27 cellular contexts compared by ENCODE assay signal in genomic region chr15:80464952-80465645, GRCh38.
DNase-seq lines count a peak whose midpoint lies in the region; ATAC-seq, FAIRE-seq and TF ChIP-seq lines count a peak whose summit lies in the region.
"Had no signal": no experiment of that assay in that cellular context is flagged by ENCODE, and none has a peak within 500 bp of the region (broad histone marks: within the 10 kb centered on the region; RNA-seq: fewer than 3 reads in every experiment).

No MANE protein-coding gene starts in this region.

- H3K27me3 ChIP-seq in PC-3 (ENCODE audit: low read length) (no peaks in the 10 kb centered on the region; the same call in 1 of the 2 replicates), HepG2 (ENCODE audit: control insufficient read depth in 1 of 2, insufficient read depth in 2 of 2, low read length in 2 of 2) (no peaks in the 10 kb centered on the region; a peak in 1 of 5 replicates)
- H3K27me3 ChIP-seq: dorsolateral prefrontal cortex had no signal

- CTCF ChIA-PET in PC-3 (lab: Charles Lee) = interaction anchor here (0.6 kb wide), 1 partner anchor 48 kb away, joined by 3 read pairs; no protein-coding TSS in a partner anchor
- CTCF ChIA-PET in HepG2 (lab: Yijun Ruan, JAX; ENCODE audit: low intra/inter-chr PET ratio, low total read pairs) = no interaction called here

- TF ChIP-seq EP300 in HepG2 (IDR thresholded peaks at IDR 0.05; ENCODE audit: low read depth in 2 of 2, low read length in 2 of 2) (no peak; a peak in 1 of 4 replicates), HepG2 (CRISPR knock-in tag; IDR thresholded peaks at IDR 0.05; ENCODE audit: borderline replicate concordance) (no peak)

- H3K9me3 ChIP-seq in PC-3 (ENCODE audit: low read length) = no peaks in the 10 kb centered on the region
- no peaks in the 10 kb centered on the region for H3K9me3 ChIP-seq in HepG2 (ENCODE audit: low read length)
- H3K9me3 ChIP-seq: lower lobe of right lung had no signal

- no peak overlapping the region for H3K27ac Mint-ChIP-seq in natural killer cell
- H3K27ac Mint-ChIP-seq: activated CD8-positive, alpha-beta T cell treated with anti-CD3 and anti-CD28 coated beads, Interleukin-2, amount 10 ng/mL, durations not matched to agents 7 days and 5 days; activated T-cell treated with anti-CD3 and anti-CD28 coated beads, Interleukin-2, amount 50 U/mL, for 24 hours had no signal

- H3K4me3 ChIP-seq in PC-3 (ENCODE audit: low read length) = no peak overlapping the region
- no peak overlapping the region for H3K4me3 ChIP-seq in HepG2 (replicated peaks in 1 of 3; ENCODE audit: insufficient read depth in 1 of 3, low read depth in 2 of 3, low read length in 3 of 3)
- H3K4me3 ChIP-seq: dorsolateral prefrontal cortex, lower lobe of right lung had no signal

- TF ChIP-seq CTCF in PC-3 (conservative IDR thresholded peaks at IDR 0.05; ENCODE audit: low read depth, low read length) (no peak), HepG2 (CRISPR knock-in tag; IDR thresholded peaks at IDR 0.05) (no peak), natural killer cell (IDR thresholded peaks at IDR 0.05) (no peak)

- H3K4me3 Mint-ChIP-seq in natural killer cell = no peak overlapping the region
- H3K4me3 Mint-ChIP-seq: activated CD8-positive, alpha-beta T cell treated with anti-CD3 and anti-CD28 coated beads, Interleukin-2, amount 10 ng/mL, durations not matched to agents 7 days and 5 days; activated T-cell treated with anti-CD3 and anti-CD28 coated beads, Interleukin-2, amount 50 U/mL, for 24 hours had no signal

- H4K20me1 ChIP-seq in PC-3 (ENCODE audit: low read length) = no peaks in the 10 kb centered on the region
- H4K20me1 ChIP-seq in HepG2 (ENCODE audit: insufficient read depth, low read length) = no peaks in the 10 kb centered on the region

- no peak overlapping the region for H3K4me2 ChIP-seq in PC-3 (ENCODE audit: low read length)
- peak overlapping the region; percentile 52 for H3K4me2 ChIP-seq in HepG2 (ENCODE audit: low read depth, low read length)

- H3K4me1 ChIP-seq in PC-3 (ENCODE audit: insufficient read depth, low read length) = peaks cover 7% of the 10 kb centered on the region; the same call in 1 of the 2 replicates
- peaks cover 22% of the 10 kb centered on the region for H3K4me1 ChIP-seq in HepG2 (ENCODE audit: insufficient read depth, low read length)
- H3K4me1 ChIP-seq: foreskin keratinocyte, lower lobe of right lung had no signal

- H2AFZ ChIP-seq in PC-3 (ENCODE audit: low read length) (no peak overlapping the region), HepG2 (ENCODE audit: low read length) (no peak overlapping the region)

- no peak for TF ChIP-seq POLR2A in HepG2 (IDR thresholded peaks at IDR 0.05; ENCODE audit: insufficient read depth in 1 of 2, low read depth in 2 of 2, low read length in 2 of 2)

- ATAC-seq in PC-3 = peak; percentile 43; the same call in 1 of the 2 replicates
- peak; percentile 86 for ATAC-seq in HepG2
- ATAC-seq in HG02678 (IDR thresholded peaks at IDR 0.05; ENCODE audit: unreplicated experiment) = no peak
- ATAC-seq in natural killer cell = no peak
- ATAC-seq: activated CD8-positive, alpha-beta T cell treated with anti-CD3 and anti-CD28 coated beads, Interleukin-2, amount 10 ng/mL, durations not matched to agents 7 days and 5 days; foreskin keratinocyte; lower lobe of right lung; right cardiac atrium had no signal

- H3K4me1 Mint-ChIP-seq in natural killer cell = no peaks in the 10 kb centered on the region

- FAIRE-seq in HepG2 (lab: Jason Lieb, UNC) = peak; percentile 76
- FAIRE-seq: islet of Langerhans, RCC 7860, urothelium cell line had no signal

- in situ Hi-C loops in HepG2 (cut with HindIII; ENCODE audit: extremely low pct_ligation_motif_present, low pct_unique_long_range_greater_than_20kb) = loop anchor here (25.0 kb wide), 1 partner anchor 497 kb away; no protein-coding TSS in a partner anchor

- no peaks in the 10 kb centered on the region for H3F3A ChIP-seq in PC-3 (ENCODE audit: low read length, unreplicated experiment)

- intact Hi-C loops in PC-3 (cut with micrococcal nuclease) = no loop called here
- intact Hi-C loops in HepG2 (cut with micrococcal nuclease; ENCODE audit: unreplicated experiment) = no loop called here
- intact Hi-C loops in natural killer cell (cut with micrococcal nuclease) = no loop called here

- H3K9ac ChIP-seq in PC-3 (ENCODE audit: low read length) (no peak overlapping the region), HepG2 (ENCODE audit: insufficient read depth, low read depth, low read length) (no peak overlapping the region)

- H3K27me3 Mint-ChIP-seq in natural killer cell (ENCODE audit: low read depth in 2 of 2) = peaks cover 18 to 19% of the 10 kb centered on the region in 2 donors

- peak; percentile 52 for DNase-seq in DMS53 treated with DMSO at 0.1 percent for 48 hours (lab: John Stamatoyannopoulos, UW; ENCODE audit: unreplicated experiment)
- peak; percentile 37 for DNase-seq in HuH-7.5 (ENCODE audit: low spot score)
- DNase-seq in PC-3 = no peak
- DNase-seq in HepG2 (ENCODE audit: low spot score) = peak; percentile 61
- DNase-seq in RKO (ENCODE audit: low spot score) = no peak
- no peak for DNase-seq in activated CD4-positive, alpha-beta T cell treated with anti-CD3 and anti-CD28 coated beads, Interleukin-2, amount 50 U/mL, for 48 hours
- DNase-seq in natural killer cell = no peak
- DNase-seq: activated CD8-positive, alpha-beta T cell treated with anti-CD3 and anti-CD28 coated beads, Interleukin-2, amount 10 ng/mL, durations not matched to agents 7 days and 5 days; activated naive CD4-positive, alpha-beta T cell treated with Interleukin-2 at 50 U/mL for 16 hours; activated T-cell treated with anti-CD3 and anti-CD28 coated beads, Interleukin-2, amount 50 U/mL, for 24 hours; amygdala; COR-L47; dorsolateral prefrontal cortex; foreskin keratinocyte; GDM1; hippocampal formation; lower lobe of right lung; NCI-H2171 treated with DMSO at 0.1 percent for 48 hours; NK-92 treated with Interleukin-12 subunit alpha and Interleukin-12 subunit beta, amount 100 ng/mL, for 24 hours; right cardiac atrium; stimulated activated CD8-positive, alpha-beta memory T cell treated with anti-CD3 and anti-CD28 coated beads, Interleukin-4, amount 100 ng/mL, for 48 hours had no signal

- no peaks in the 10 kb centered on the region for H3K9me3 Mint-ChIP-seq in natural killer cell
- H3K9me3 Mint-ChIP-seq: activated T-cell treated with anti-CD3 and anti-CD28 coated beads, Interleukin-2, amount 50 U/mL, for 24 hours had no signal

- H3K36me3 ChIP-seq in PC-3 (ENCODE audit: low read depth, low read length) (no peaks in the 10 kb centered on the region), HepG2 (replicated peaks in 1 of 2; ENCODE audit: control insufficient read depth in 1 of 2, insufficient read depth in 2 of 2, low read length in 2 of 2) (no peaks in the 10 kb centered on the region)
- H3K36me3 ChIP-seq: lower lobe of right lung had no signal

- H3K36me3 Mint-ChIP-seq in natural killer cell = no peaks in the 10 kb centered on the region

- 5% methylated on average over 2 of the region's 4 CpGs for WGBS in HepG2 (ENCODE audit: low lambda C conversion rate)

- H3K27ac ChIP-seq in PC-3 (ENCODE audit: low read length) (no peak overlapping the region), HepG2 (ENCODE audit: extremely low read length, insufficient read depth, low read length) (no peak overlapping the region)
- H3K27ac ChIP-seq: epithelial cell of prostate, foreskin keratinocyte, HL-60, lower lobe of right lung had no signal

- no peak for TF ChIP-seq RAD21 in HepG2 (CRISPR knock-in tag; IDR thresholded peaks at IDR 0.05)

- H3K9me2 ChIP-seq in PC-3 (replicated peaks; ENCODE audit: low read length) = no peaks in the 10 kb centered on the region

- POLR2A ChIA-PET in PC-3 (lab: Charles Lee; ENCODE audit: unreplicated experiment) = no interaction called here
- POLR2A ChIA-PET in HepG2 (lab: Yijun Ruan, JAX) = no interaction called here

- H3K79me2 ChIP-seq in PC-3 (ENCODE audit: low read length) (no peaks in the 10 kb centered on the region), HepG2 (ENCODE audit: insufficient read depth, low read length) (no peaks in the 10 kb centered on the region)

- BruUV-seq in PC-3 (replicated peaks; lab: Mats Ljungman, UMichigan) (no TSS peak), HepG2 (replicated peaks; lab: Mats Ljungman, UMichigan) (no TSS peak)

TF ChIP-seq in HepG2, 621 proteins besides CTCF, POLR2A, EP300 and RAD21 (continues in another document):
- no peak for TF ChIP-seq ZNF136 (CRISPR knock-in tag; IDR thresholded peaks at IDR 0.05; ENCODE audit: low read depth)
- TF ChIP-seq TCF7 (IDR thresholded peaks at IDR 0.05; ENCODE audit: low read depth) = no peak
- TF ChIP-seq BCL6 (CRISPR knock-in tag; IDR thresholded peaks at IDR 0.05) = peak; percentile 42; the same call in 1 of the 2 replicates
- no peak for TF ChIP-seq ZNF839 (CRISPR knock-in tag; IDR thresholded peaks at IDR 0.05; ENCODE audit: borderline replicate concordance)
- TF ChIP-seq RBM39 (IDR thresholded peaks at IDR 0.05; ENCODE audit: low read depth, low read length, poor library complexity, severe bottlenecking) = no peak
- peak; percentile 89 for TF ChIP-seq FOXA3 (CRISPR knock-in tag; IDR thresholded peaks at IDR 0.05)
- TF ChIP-seq SOX13 (IDR thresholded peaks at IDR 0.05) = no peak
- TF ChIP-seq SOX13 (CRISPR knock-in tag; conservative IDR thresholded peaks at IDR 0.05 in 1 of 2, IDR thresholded peaks at IDR 0.05 in 1 of 2) = 0 out of 4 replicates have a peak, but pooled peaks of 1 of the 2 experiments have one; percentile 28
- no peak for TF ChIP-seq ETV5 (CRISPR knock-in tag; IDR thresholded peaks at IDR 0.05; ENCODE audit: borderline replicate concordance)
- TF ChIP-seq ZNF879 (CRISPR knock-in tag; IDR thresholded peaks at IDR 0.05) = no peak
- TF ChIP-seq, protein P1, sequence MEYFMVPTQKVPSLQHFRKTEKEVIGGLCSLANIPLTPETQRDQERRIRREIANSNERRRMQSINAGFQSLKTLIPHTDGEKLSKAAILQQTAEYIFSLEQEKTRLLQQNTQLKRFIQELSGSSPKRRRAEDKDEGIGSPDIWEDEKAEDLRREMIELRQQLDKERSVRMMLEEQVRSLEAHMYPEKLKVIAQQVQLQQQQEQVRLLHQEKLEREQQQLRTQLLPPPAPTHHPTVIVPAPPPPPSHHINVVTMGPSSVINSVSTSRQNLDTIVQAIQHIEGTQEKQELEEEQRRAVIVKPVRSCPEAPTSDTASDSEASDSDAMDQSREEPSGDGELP (IDR thresholded peaks at IDR 0.05; ENCODE audit: borderline replicate concordance, low read depth) = no peak
- TF ChIP-seq, protein P2, sequence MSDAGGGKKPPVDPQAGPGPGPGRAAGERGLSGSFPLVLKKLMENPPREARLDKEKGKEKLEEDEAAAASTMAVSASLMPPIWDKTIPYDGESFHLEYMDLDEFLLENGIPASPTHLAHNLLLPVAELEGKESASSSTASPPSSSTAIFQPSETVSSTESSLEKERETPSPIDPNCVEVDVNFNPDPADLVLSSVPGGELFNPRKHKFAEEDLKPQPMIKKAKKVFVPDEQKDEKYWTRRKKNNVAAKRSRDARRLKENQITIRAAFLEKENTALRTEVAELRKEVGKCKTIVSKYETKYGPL (CRISPR knock-in tag; IDR thresholded peaks at IDR 0.05) = no peak

Comparison
In these comparisons a context has a peak if more than half of its experiments do, and no peak if none do; other contexts are left out.
1. DNase-seq: peak in DMS53 treated with DMSO at 0.1 percent for 48 hours (single experiment), HuH-7.5 (single experiment) and HepG2 (single experiment); none in PC-3 (single experiment), RKO (single experiment), activated CD4-positive, alpha-beta T cell treated with anti-CD3 and anti-CD28 coated beads, Interleukin-2, amount 50 U/mL, for 48 hours (0 of 2) and natural killer cell (single experiment).
2. ATAC-seq: peak in PC-3 (single experiment) and HepG2 (single experiment); none in HG02678 (single experiment) and natural killer cell (0 of 3).